Comparison of ENCODE assay signal across 19 cellular contexts in genomic region chr7:119925890-119926289, GRCh38.
"Had no signal": no experiment of that assay in that cellular context is flagged by ENCODE, and none has a peak within 500 bp of the region (broad histone marks: within the 10 kb centered on the region; RNA-seq: fewer than 3 reads in every experiment).

No MANE protein-coding gene starts in this region.

- ATAC-seq: activated naive CD4-positive, alpha-beta T cell treated with anti-CD3 and anti-CD28 coated beads, Interleukin-2, amount 50 U/mL, for 72 hours; activated T-helper 17 cell treated with anti-CD3 and anti-CD28 coated beads, Interleukin-2, amount 50 U/mL, for 72 hours; gastrocnemius medialis; mucosa of descending colon; right lobe of liver; WTC11 had no signal

- DNase-seq: activated T-cell treated with anti-CD3 and anti-CD28 coated beads, Interleukin-2, amount 50 U/mL, for 1 hour; brain microvascular endothelial cell; caudate nucleus; esophagus squamous epithelium; gastrocnemius medialis; hippocampal formation; mesenchymal stem cell; mucosa of descending colon; naive B cell; posterior cingulate gyrus; right lobe of liver; small intestine; stimulated activated CD4-positive, alpha-beta T cell treated with anti-CD3 and anti-CD28 coated beads, Interleukin-4, amount 100 ng/mL, for 1 hour; stimulated activated naive CD4-positive, alpha-beta T cell; T-helper 2 cell; testis had no signal
